In the genomic region with DNA sequence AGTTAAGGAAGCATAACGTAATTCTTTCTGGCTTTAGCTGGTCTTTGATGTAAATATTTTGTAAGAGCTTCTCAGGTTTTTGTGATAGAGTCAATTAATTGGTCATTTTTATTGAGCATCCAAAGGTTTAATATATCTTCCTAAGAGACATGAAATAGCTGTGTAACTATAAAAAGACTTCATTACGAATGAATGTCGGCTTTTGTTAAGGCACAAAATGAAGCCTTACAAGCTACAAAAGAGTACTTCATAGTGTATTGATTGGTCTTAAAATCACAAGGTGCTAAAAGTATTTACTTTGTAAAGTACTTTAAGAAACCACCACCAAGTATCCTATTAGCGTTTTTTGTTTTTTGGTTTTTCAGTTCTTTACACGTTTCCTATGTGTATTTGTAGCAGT, we compare ENCODE assay signal across 24 cellular contexts.
"Had no signal": no experiment of that assay in that cellular context is flagged by ENCODE, and none has a peak within 500 bp of the region (broad histone marks: within the 10 kb centered on the region; RNA-seq: fewer than 3 reads in every experiment).

No MANE protein-coding gene starts in this region.

- H3K36me3 Mint-ChIP-seq: natural killer cell treated with Interleukin-12 subunit alpha and Interleukin-12 subunit beta and Interleukin-15 and Interleukin-18, amount 100 ng/mL, for 72 hours; stimulated activated naive B cell treated with anti-CD40 and anti-IgM and Interleukin-4, amounts not matched to agents 10 μg/mL and 1 μg/mL and 100 μg/mL, for 72 hours had no signal

- DNase-seq: cortex of kidney; effector memory CD4-positive, alpha-beta T cell; head of caudate nucleus; left colon; left ventricle myocardium superior; mesenchymal stem cell; midbrain; posterior cingulate gyrus; sigmoid colon; stimulated activated CD4-positive, alpha-beta T cell treated with anti-CD3 and anti-CD28 coated beads, Interleukin-2, amount 100 ng/mL, for 24 hours; stimulated activated CD4-positive, alpha-beta T cell treated with anti-CD3 and anti-CD28 coated beads, Interleukin-4, amount 100 ng/mL, for 4 hours; stimulated activated naive B cell treated with anti-CD40 and anti-IgM and Interleukin-4, amounts not matched to agents 10 μg/mL and 1 μg/mL and 100 μg/mL, for 72 hours; stimulated activated naive CD8-positive, alpha-beta T cell treated with anti-CD3 and anti-CD28 coated beads, Interleukin-15, amount 100 ng/mL, for 72 hours; testis had no signal

- H2AFZ ChIP-seq: hepatocyte had no signal

- ATAC-seq: gastroesophageal sphincter; left colon; left ventricle myocardium superior; natural killer cell treated with Interleukin-12 subunit alpha and Interleukin-12 subunit beta and Interleukin-15 and Interleukin-18, amount 100 ng/mL, for 72 hours; stimulated activated naive B cell treated with anti-CD40 and anti-IgM and Interleukin-4, amounts not matched to agents 10 μg/mL and 1 μg/mL and 100 μg/mL, for 72 hours; stimulated activated naive CD8-positive, alpha-beta T cell treated with anti-CD3 and anti-CD28 coated beads, Interleukin-15, amount 100 ng/mL, for 72 hours had no signal

- H3K9me3 Mint-ChIP-seq: natural killer cell treated with Interleukin-12 subunit alpha and Interleukin-12 subunit beta and Interleukin-15 and Interleukin-18, amount 100 ng/mL, for 72 hours; stimulated activated naive B cell treated with anti-CD40 and anti-IgM and Interleukin-4, amounts not matched to agents 10 μg/mL and 1 μg/mL and 100 μg/mL, for 72 hours; stimulated activated naive CD8-positive, alpha-beta T cell treated with anti-CD3 and anti-CD28 coated beads, Interleukin-15, amount 100 ng/mL, for 72 hours had no signal

- H3K27me3 ChIP-seq: hepatocyte, testis had no signal

- H3K4me3 ChIP-seq: esophagus muscularis mucosa, gastroesophageal sphincter, hepatocyte, lung, right atrium auricular region, sigmoid colon, skin epidermis, testis, tibial nerve had no signal

- H3K27ac ChIP-seq: epithelial cell of prostate, esophagus muscularis mucosa, gastroesophageal sphincter, hepatocyte, right atrium auricular region, sigmoid colon, skin epidermis, testis, tibial nerve had no signal

- H3K27ac Mint-ChIP-seq: natural killer cell treated with Interleukin-12 subunit alpha and Interleukin-12 subunit beta and Interleukin-15 and Interleukin-18, amount 100 ng/mL, for 72 hours; stimulated activated naive B cell treated with anti-CD40 and anti-IgM and Interleukin-4, amounts not matched to agents 10 μg/mL and 1 μg/mL and 100 μg/mL, for 72 hours; stimulated activated naive CD8-positive, alpha-beta T cell treated with anti-CD3 and anti-CD28 coated beads, Interleukin-15, amount 100 ng/mL, for 72 hours had no signal

- H3K9me3 ChIP-seq: esophagus muscularis mucosa, gastroesophageal sphincter, right atrium auricular region, sigmoid colon, testis, tibial nerve had no signal

- H3K36me3 ChIP-seq: esophagus muscularis mucosa, gastroesophageal sphincter, right atrium auricular region, sigmoid colon, tibial nerve had no signal

- FAIRE-seq: urothelium cell line had no signal

- H3K4me3 Mint-ChIP-seq: natural killer cell treated with Interleukin-12 subunit alpha and Interleukin-12 subunit beta and Interleukin-15 and Interleukin-18, amount 100 ng/mL, for 72 hours; stimulated activated naive B cell treated with anti-CD40 and anti-IgM and Interleukin-4, amounts not matched to agents 10 μg/mL and 1 μg/mL and 100 μg/mL, for 72 hours; stimulated activated naive CD8-positive, alpha-beta T cell treated with anti-CD3 and anti-CD28 coated beads, Interleukin-15, amount 100 ng/mL, for 72 hours had no signal

- H3K4me2 ChIP-seq: hepatocyte had no signal

- H3K4me1 ChIP-seq: testis had no signal
